Comparison of ENCODE assay signal across 1 cellular context in genomic region chr17:44354582-44355309, GRCh38.
A peak's percentile ranks its signal among the peaks of the same experiment; 100 is the strongest.
TF ChIP-seq lines count a peak whose summit lies in the region.

No MANE protein-coding gene starts in this region.

TF ChIP-seq in HepG2, 621 proteins besides CTCF, POLR2A, EP300 and RAD21 (continued from another document and continues in another):
- TF ChIP-seq, protein P1, sequence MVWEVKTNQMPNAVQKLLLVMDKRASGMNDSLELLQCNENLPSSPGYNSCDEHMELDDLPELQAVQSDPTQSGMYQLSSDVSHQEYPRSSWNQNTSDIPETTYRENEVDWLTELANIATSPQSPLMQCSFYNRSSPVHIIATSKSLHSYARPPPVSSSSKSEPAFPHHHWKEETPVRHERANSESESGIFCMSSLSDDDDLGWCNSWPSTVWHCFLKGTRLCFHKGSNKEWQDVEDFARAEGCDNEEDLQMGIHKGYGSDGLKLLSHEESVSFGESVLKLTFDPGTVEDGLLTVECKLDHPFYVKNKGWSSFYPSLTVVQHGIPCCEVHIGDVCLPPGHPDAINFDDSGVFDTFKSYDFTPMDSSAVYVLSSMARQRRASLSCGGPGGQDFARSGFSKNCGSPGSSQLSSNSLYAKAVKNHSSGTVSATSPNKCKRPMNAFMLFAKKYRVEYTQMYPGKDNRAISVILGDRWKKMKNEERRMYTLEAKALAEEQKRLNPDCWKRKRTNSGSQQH (CRISPR knock-in tag; IDR thresholded peaks at IDR 0.05; ENCODE audit: low read depth), result no peak
- TF ChIP-seq AHDC1 (CRISPR knock-in tag; IDR thresholded peaks at IDR 0.05; ENCODE audit: borderline replicate concordance), result no peak
- TF ChIP-seq NFE2 (CRISPR knock-in tag; IDR thresholded peaks at IDR 0.05), result no peak
- no peak for TF ChIP-seq SMC3 (IDR thresholded peaks at IDR 0.05; ENCODE audit: low read length)
- no peak for TF ChIP-seq TOE1 (CRISPR knock-in tag; IDR thresholded peaks at IDR 0.05)
- TF ChIP-seq IRF1 (CRISPR knock-in tag; IDR thresholded peaks at IDR 0.05; ENCODE audit: low read depth), result no peak
- TF ChIP-seq, protein P2, sequence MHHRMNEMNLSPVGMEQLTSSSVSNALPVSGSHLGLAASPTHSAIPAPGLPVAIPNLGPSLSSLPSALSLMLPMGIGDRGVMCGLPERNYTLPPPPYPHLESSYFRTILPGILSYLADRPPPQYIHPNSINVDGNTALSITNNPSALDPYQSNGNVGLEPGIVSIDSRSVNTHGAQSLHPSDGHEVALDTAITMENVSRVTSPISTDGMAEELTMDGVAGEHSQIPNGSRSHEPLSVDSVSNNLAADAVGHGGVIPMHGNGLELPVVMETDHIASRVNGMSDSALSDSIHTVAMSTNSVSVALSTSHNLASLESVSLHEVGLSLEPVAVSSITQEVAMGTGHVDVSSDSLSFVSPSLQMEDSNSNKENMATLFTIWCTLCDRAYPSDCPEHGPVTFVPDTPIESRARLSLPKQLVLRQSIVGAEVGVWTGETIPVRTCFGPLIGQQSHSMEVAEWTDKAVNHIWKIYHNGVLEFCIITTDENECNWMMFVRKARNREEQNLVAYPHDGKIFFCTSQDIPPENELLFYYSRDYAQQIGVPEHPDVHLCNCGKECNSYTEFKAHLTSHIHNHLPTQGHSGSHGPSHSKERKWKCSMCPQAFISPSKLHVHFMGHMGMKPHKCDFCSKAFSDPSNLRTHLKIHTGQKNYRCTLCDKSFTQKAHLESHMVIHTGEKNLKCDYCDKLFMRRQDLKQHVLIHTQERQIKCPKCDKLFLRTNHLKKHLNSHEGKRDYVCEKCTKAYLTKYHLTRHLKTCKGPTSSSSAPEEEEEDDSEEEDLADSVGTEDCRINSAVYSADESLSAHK (CRISPR knock-in tag; IDR thresholded peaks at IDR 0.05; ENCODE audit: borderline replicate concordance), result no peak
- peak; percentile 36 for TF ChIP-seq ZBTB38 (CRISPR knock-in tag; IDR thresholded peaks at IDR 0.05)
- TF ChIP-seq ZNF207 (IDR thresholded peaks at IDR 0.05; ENCODE audit: borderline replicate concordance), result no peak
- no peak for TF ChIP-seq SUZ12 (IDR thresholded peaks at IDR 0.05; ENCODE audit: low read depth, low read length)
- TF ChIP-seq ZNF496 (CRISPR knock-in tag; IDR thresholded peaks at IDR 0.05; ENCODE audit: insufficient replicate concordance), result no peak
- TF ChIP-seq ZNF460 (CRISPR knock-in tag; IDR thresholded peaks at IDR 0.05; ENCODE audit: borderline replicate concordance), result no peak
- TF ChIP-seq, protein P3, sequence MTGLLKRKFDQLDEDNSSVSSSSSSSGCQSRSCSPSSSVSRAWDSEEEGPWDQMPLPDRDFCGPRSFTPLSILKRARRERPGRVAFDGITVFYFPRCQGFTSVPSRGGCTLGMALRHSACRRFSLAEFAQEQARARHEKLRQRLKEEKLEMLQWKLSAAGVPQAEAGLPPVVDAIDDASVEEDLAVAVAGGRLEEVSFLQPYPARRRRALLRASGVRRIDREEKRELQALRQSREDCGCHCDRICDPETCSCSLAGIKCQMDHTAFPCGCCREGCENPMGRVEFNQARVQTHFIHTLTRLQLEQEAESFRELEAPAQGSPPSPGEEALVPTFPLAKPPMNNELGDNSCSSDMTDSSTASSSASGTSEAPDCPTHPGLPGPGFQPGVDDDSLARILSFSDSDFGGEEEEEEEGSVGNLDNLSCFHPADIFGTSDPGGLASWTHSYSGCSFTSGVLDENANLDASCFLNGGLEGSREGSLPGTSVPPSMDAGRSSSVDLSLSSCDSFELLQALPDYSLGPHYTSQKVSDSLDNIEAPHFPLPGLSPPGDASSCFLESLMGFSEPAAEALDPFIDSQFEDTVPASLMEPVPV (CRISPR knock-in tag; IDR thresholded peaks at IDR 0.05), result no peak
- no peak for TF ChIP-seq ZEB1 (IDR thresholded peaks at IDR 0.05; ENCODE audit: insufficient replicate concordance, low read depth)
- TF ChIP-seq CEBPZ (IDR thresholded peaks at IDR 0.05; ENCODE audit: low read length), result no peak
- TF ChIP-seq, protein P4, sequence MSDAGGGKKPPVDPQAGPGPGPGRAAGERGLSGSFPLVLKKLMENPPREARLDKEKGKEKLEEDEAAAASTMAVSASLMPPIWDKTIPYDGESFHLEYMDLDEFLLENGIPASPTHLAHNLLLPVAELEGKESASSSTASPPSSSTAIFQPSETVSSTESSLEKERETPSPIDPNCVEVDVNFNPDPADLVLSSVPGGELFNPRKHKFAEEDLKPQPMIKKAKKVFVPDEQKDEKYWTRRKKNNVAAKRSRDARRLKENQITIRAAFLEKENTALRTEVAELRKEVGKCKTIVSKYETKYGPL (CRISPR knock-in tag; IDR thresholded peaks at IDR 0.05), result no peak
- 0 out of 2 replicates have a peak, but pooled peaks have one; percentile 31 for TF ChIP-seq ZNF770 (CRISPR knock-in tag; IDR thresholded peaks at IDR 0.05)
- TF ChIP-seq ZNF343 (CRISPR knock-in tag; IDR thresholded peaks at IDR 0.05), result no peak
- TF ChIP-seq NFIC (IDR thresholded peaks at IDR 0.05; ENCODE audit: low read length), result no peak
- no peak for TF ChIP-seq RAD51 (IDR thresholded peaks at IDR 0.05; ENCODE audit: borderline replicate concordance)
- TF ChIP-seq, protein P5, sequence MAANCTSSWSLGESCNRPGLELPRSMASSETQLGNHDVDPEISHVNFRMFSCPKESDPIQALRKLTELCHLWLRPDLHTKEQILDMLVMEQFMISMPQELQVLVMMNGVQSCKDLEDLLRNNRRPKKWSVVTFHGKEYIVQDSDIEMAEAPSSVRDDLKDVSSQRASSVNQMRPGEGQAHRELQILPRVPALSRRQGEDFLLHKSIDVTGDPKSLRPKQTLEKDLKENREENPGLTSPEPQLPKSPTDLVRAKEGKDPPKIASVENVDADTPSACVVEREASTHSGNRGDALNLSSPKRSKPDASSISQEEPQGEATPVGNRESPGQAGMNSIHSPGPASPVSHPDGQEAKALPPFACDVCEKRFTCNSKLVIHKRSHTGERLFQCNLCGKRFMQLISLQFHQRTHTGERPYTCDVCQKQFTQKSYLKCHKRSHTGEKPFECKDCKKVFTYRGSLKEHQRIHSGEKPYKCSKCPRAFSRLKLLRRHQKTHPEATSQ (CRISPR knock-in tag; IDR thresholded peaks at IDR 0.05; ENCODE audit: borderline replicate concordance), result no peak
- no peak for TF ChIP-seq HMGXB3 (CRISPR knock-in tag; IDR thresholded peaks at IDR 0.05; ENCODE audit: borderline replicate concordance)
- no peak for TF ChIP-seq ZNF24 (IDR thresholded peaks at IDR 0.05)
- TF ChIP-seq ZNF562 (CRISPR knock-in tag; IDR thresholded peaks at IDR 0.05; ENCODE audit: borderline replicate concordance), result no peak
- TF ChIP-seq, protein P6, sequence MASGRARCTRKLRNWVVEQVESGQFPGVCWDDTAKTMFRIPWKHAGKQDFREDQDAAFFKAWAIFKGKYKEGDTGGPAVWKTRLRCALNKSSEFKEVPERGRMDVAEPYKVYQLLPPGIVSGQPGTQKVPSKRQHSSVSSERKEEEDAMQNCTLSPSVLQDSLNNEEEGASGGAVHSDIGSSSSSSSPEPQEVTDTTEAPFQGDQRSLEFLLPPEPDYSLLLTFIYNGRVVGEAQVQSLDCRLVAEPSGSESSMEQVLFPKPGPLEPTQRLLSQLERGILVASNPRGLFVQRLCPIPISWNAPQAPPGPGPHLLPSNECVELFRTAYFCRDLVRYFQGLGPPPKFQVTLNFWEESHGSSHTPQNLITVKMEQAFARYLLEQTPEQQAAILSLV (CRISPR knock-in tag; IDR thresholded peaks at IDR 0.05; ENCODE audit: borderline replicate concordance), result no peak
